Comparison of ENCODE assay signal across 8 cellular contexts in the genomic region with DNA sequence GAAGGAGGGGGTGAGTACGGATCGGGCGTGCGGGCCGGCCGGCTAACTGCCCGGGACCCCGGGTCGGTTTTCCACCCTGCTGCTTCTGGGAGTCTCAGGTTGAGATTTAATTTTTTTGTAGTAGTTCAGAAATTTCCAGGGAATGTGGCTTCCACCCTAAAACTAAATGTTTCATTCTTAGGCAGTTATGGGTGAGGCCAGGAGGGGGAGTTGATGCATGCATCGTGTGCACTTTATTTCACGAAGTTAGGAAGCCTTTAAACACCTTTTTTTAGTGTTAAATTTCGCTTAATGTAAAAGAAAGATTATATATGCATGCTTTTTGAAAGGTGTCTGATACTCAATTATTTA. TPM values are rescaled to one million over a fixed set of nuclear protein-coding genes. Genes with fewer than 3 reads are reported as not detected.
DNase-seq lines count a peak whose midpoint lies in the region; ATAC-seq and TF ChIP-seq lines count a peak whose summit lies in the region.

No MANE protein-coding gene starts in this region.

- H3K9me3 ChIP-seq in RWPE2 (ENCODE audit: severe bottlenecking) (no peaks in the 10 kb centered on the region), fibroblast of lung (ENCODE audit: control insufficient read depth, insufficient read depth, low read depth, low read length) (no peaks in the 10 kb centered on the region), gastrocnemius medialis (no peaks in the 10 kb centered on the region)

- H3K4me2 ChIP-seq in fibroblast of lung (ENCODE audit: extremely low read depth, insufficient read depth, low read length): peak overlapping the region; percentile 89

- DNase-seq in GM10266 (ENCODE audit: extremely low spot score) (no peak), RWPE2 (ENCODE audit: low spot score) (no peak), fibroblast of lung (ENCODE audit: low read depth in 2 of 2) (peak in 1 of 2 donors; percentile 39), gastrocnemius medialis (no peak), Ammon's horn (ENCODE audit: low spot score) (no peak), NOMO-1 treated with dmso at 0.1 percent for 144 hours (lab: John Stamatoyannopoulos, UW; ENCODE audit: unreplicated experiment) (no peak)
- DNase-seq in stimulated activated CD4-positive, alpha-beta T cell treated with anti-CD3 and anti-CD28 coated beads, Interleukin-2, amount 100 ng/mL, for 24 hours: no peak
- DNase-seq in stimulated activated CD4-positive, alpha-beta T cell treated with anti-CD3 and anti-CD28 coated beads, Interleukin-1b, Interleukin-23, amount 100 ng/mL, for 48 hours: no peak

- in situ Hi-C loops in gastrocnemius medialis (cut with MboI; ENCODE audit: low sequenced_read_pairs in 4 of 4): loop anchor here in 1 of 4 donors (10.0 kb wide), 1 partner anchor 52 kb away; the partner anchor contains the start of gene TOR2A

- intact Hi-C loops in gastrocnemius medialis (cut with DNase I; ENCODE audit: low total_unique reads): loop anchor here (5.0 kb wide), 3 partner anchors 91 to 174 kb away; partner anchors contain the start of genes AK1, ST6GALNAC4 and STXBP1

- TF ChIP-seq POLR2A in gastrocnemius medialis (IDR thresholded peaks at IDR 0.05): no peak

- H3K27me3 ChIP-seq in RWPE2 (ENCODE audit: insufficient read depth, poor library complexity, severe bottlenecking) (no peaks in the 10 kb centered on the region), fibroblast of lung (ENCODE audit: control insufficient read depth, insufficient read depth, low read length) (no peaks in the 10 kb centered on the region), gastrocnemius medialis (no peaks in the 10 kb centered on the region)

- H3K4me1 ChIP-seq in RWPE2 (ENCODE audit: insufficient read depth, poor library complexity, severe bottlenecking): peaks cover 6% of the 10 kb centered on the region
- peaks cover 8% of the 10 kb centered on the region for H3K4me1 ChIP-seq in fibroblast of lung (ENCODE audit: control insufficient read depth, extremely low read depth, insufficient read depth, low read length)
- peaks cover 7 to 12% of the 10 kb centered on the region in 2 donors for H3K4me1 ChIP-seq in gastrocnemius medialis

- H3K36me3 ChIP-seq in RWPE2 (ENCODE audit: low read depth) (peaks cover 52% of the 10 kb centered on the region), fibroblast of lung (ENCODE audit: control insufficient read depth, insufficient read depth, low read length) (peaks cover 32% of the 10 kb centered on the region), gastrocnemius medialis (peaks cover 0 to 48% of the 10 kb centered on the region in 2 donors)

- peak overlapping the region; percentile 94 for H3K9ac ChIP-seq in fibroblast of lung (ENCODE audit: insufficient read depth, low read length)

- TF ChIP-seq CTCF in GM10266 (IDR thresholded peaks at IDR 0.05; ENCODE audit: control insufficient read depth, insufficient read depth, low read depth, missing control alignments): peak; percentile 19
- TF ChIP-seq CTCF in RWPE2 (IDR thresholded peaks at IDR 0.05; ENCODE audit: poor library complexity, severe bottlenecking): peak; percentile 53
- TF ChIP-seq CTCF in fibroblast of lung (conservative IDR thresholded peaks at IDR 0.05 in 1 of 2, IDR thresholded peaks at IDR 0.05 in 1 of 2; ENCODE audit: low read depth in 1 of 2, low read length in 2 of 2): peak; percentile 53
- peak in 3 of 5 experiments; percentile 4 to 36 (median 20) for TF ChIP-seq CTCF in gastrocnemius medialis (IDR thresholded peaks at IDR 0.05 in 4 of 5, conservative IDR thresholded peaks at IDR 0.05 in 1 of 5)

- no peaks in the 10 kb centered on the region for H4K20me1 ChIP-seq in fibroblast of lung (ENCODE audit: control insufficient read depth, extremely low read depth, insufficient read depth, low read length)

- H3K4me3 ChIP-seq in RWPE2 (ENCODE audit: severe bottlenecking): peak overlapping the region; percentile 99
- peak overlapping the region; percentile 75 to 99 (median 91) for H3K4me3 ChIP-seq in fibroblast of lung (replicated peaks in 1 of 4; ENCODE audit: control extremely low read depth in 1 of 4, insufficient read depth in 1 of 4, low read depth in 3 of 4, low read length in 4 of 4)
- H3K4me3 ChIP-seq in gastrocnemius medialis: peak overlapping the region; percentile 86 to 100 (median 98)

- peaks cover 42% of the 10 kb centered on the region for H3K79me2 ChIP-seq in fibroblast of lung (ENCODE audit: control insufficient read depth, insufficient read depth, low read length)

- H3K27ac ChIP-seq in RWPE2 (ENCODE audit: poor library complexity, severe bottlenecking) (peak overlapping the region; percentile 82), fibroblast of lung (ENCODE audit: insufficient read depth, low read length) (peak overlapping the region; percentile 91), gastrocnemius medialis (peak overlapping the region; percentile 89 to 98 (median 96))

- ATAC-seq in RWPE2 (ENCODE audit: low read depth): no peak
- no peak for ATAC-seq in gastrocnemius medialis

- H2AFZ ChIP-seq in fibroblast of lung (ENCODE audit: low read length): no peak overlapping the region

RNA-seq across cellular contexts. Expression of gene CDK9, which starts 0.9 kb away (rescaled TPM):
- total RNA-seq in fibroblast of lung (49.6 and 54.8 TPM in 2 replicates), gastrocnemius medialis (10 to 100 TPM; 50.3 to 71.2 (median 51.2) TPM)
- 76.6 and 82.2 TPM in 2 replicates for polyA plus RNA-seq in fibroblast of lung
- polyA plus RNA-seq in fibroblast of lung (2012): 55.0 and 55.3 TPM in 2 replicates
- polyA minus RNA-seq in fibroblast of lung (ENCODE audit: low replicate concordance): 48.6 and 85.8 TPM in 2 replicates

RNA-seq across cellular contexts. Expression of gene SH2D3C, which starts 8.3 kb away (rescaled TPM):
- total RNA-seq in fibroblast of lung (0.26 TPM in 1 of 2 replicates, not detected in the other), gastrocnemius medialis (1 to 10 TPM; 4.7 to 8.1 (median 5.2) TPM)
- polyA plus RNA-seq in fibroblast of lung: 1.2 TPM in 1 of 2 replicates, not detected in the other
- polyA plus RNA-seq in fibroblast of lung (2012): 2.2 TPM in 1 of 2 replicates, not detected in the other
- 4.4 TPM in 1 of 2 replicates, not detected in the other for polyA minus RNA-seq in fibroblast of lung (ENCODE audit: low replicate concordance)

RNA-seq across cellular contexts. Expression of gene FPGS, which starts 15.9 kb away (rescaled TPM):
- 58.6 and 77.0 TPM in 2 replicates for total RNA-seq in fibroblast of lung
- 42.4 and 43.2 TPM in 2 replicates for polyA plus RNA-seq in fibroblast of lung
- polyA plus RNA-seq in fibroblast of lung (2012): 56.1 and 62.0 TPM in 2 replicates
- 131 and 189 TPM in 2 replicates for polyA minus RNA-seq in fibroblast of lung (ENCODE audit: low replicate concordance)
- total RNA-seq in gastrocnemius medialis: 10 to 100 TPM; 36.4 to 87.6 (median 47.7) TPM

RNA-seq across cellular contexts. Expression of gene TOR2A, which starts 51.7 kb away (rescaled TPM):
- total RNA-seq in fibroblast of lung (3.6 TPM in 2 replicates), gastrocnemius medialis (10 to 100 TPM in 2 of 4 donors, 1 to 10 TPM in 2; 3.2 to 10.6 (median 9.6) TPM)
- 4.6 and 5.0 TPM in 2 replicates for polyA plus RNA-seq in fibroblast of lung
- 7.9 and 10.3 TPM in 2 replicates for polyA plus RNA-seq in fibroblast of lung (2012)
- polyA minus RNA-seq in fibroblast of lung (ENCODE audit: low replicate concordance): 5.0 and 13.5 TPM in 2 replicates
